29 cellular contexts compared by ENCODE assay signal in the genomic region with DNA sequence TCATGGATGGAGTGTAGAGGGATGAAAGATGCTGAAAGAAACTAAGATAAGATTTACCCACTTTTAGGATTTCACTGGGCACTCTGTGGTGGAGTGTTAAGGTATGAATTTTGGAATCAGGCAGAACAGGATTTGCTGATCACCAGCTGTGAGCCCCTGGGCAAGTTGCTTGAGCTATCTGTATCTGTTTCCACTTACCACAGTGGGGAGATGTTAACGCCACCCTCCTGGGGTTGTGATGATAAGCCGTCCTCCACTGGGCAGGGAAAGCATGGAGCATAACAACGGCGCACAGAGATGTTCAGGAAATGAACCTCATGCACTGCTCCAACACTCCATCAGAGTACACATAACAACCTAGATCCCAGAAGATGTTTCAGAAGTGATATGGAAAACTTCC.
"Had no signal": no experiment of that assay in that cellular context is flagged by ENCODE, and none has a peak within 500 bp of the region (broad histone marks: within the 10 kb centered on the region; RNA-seq: fewer than 3 reads in every experiment).

No MANE protein-coding gene starts in this region.

- H3K27me3 ChIP-seq: dorsolateral prefrontal cortex, gastroesophageal sphincter, heart right ventricle, left lung, ovary, sigmoid colon, stomach, thyroid gland had no signal

- H3K27ac Mint-ChIP-seq: naive thymus-derived CD4-positive, alpha-beta T cell; nephron; stimulated activated effector memory CD8-positive, alpha-beta T cell treated with anti-CD3 and anti-CD28 coated beads, Interleukin-12 subunit alpha, Interleukin-12 subunit beta, amount 100 ng/mL, for 72 hours; type B pancreatic cell had no signal

- H3K36me3 Mint-ChIP-seq: naive thymus-derived CD4-positive, alpha-beta T cell; stimulated activated effector memory CD8-positive, alpha-beta T cell treated with anti-CD3 and anti-CD28 coated beads, Interleukin-12 subunit alpha, Interleukin-12 subunit beta, amount 100 ng/mL, for 72 hours; type B pancreatic cell had no signal

- H3K4me3 ChIP-seq: dorsolateral prefrontal cortex, gastroesophageal sphincter, heart right ventricle, left lung, ovary, psoas muscle, sigmoid colon, stomach, thyroid gland had no signal

- H3K4me1 ChIP-seq: gastroesophageal sphincter, heart right ventricle, left lung, psoas muscle, sigmoid colon, stomach, thyroid gland had no signal

- H3K9me3 Mint-ChIP-seq: nephron; stimulated activated effector memory CD8-positive, alpha-beta T cell treated with anti-CD3 and anti-CD28 coated beads, Interleukin-12 subunit alpha, Interleukin-12 subunit beta, amount 100 ng/mL, for 72 hours; type B pancreatic cell had no signal

- FAIRE-seq: colon, islet of Langerhans had no signal

- H3K27ac ChIP-seq: dorsolateral prefrontal cortex, gastroesophageal sphincter, heart right ventricle, left lung, ovary, psoas muscle, sigmoid colon, stomach, thyroid gland had no signal

- H3K9me3 ChIP-seq: gastroesophageal sphincter, heart right ventricle, left lung, ovary, psoas muscle, sigmoid colon, stomach, thyroid gland had no signal

- H3K36me3 ChIP-seq: gastroesophageal sphincter, heart right ventricle, left lung, ovary, sigmoid colon, stomach, thyroid gland had no signal

- H3K27me3 Mint-ChIP-seq: type B pancreatic cell had no signal

- DNase-seq: dorsolateral prefrontal cortex; effector CD4-positive, alpha-beta T cell; foreskin fibroblast; glutamatergic neuron; heart right ventricle; hippocampal formation; left cardiac atrium; left lung; mesenchymal stem cell; midbrain; naive thymus-derived CD4-positive, alpha-beta T cell; nucleus accumbens; ovary; posterior cingulate gyrus; psoas muscle; right cardiac atrium; sigmoid colon; stimulated activated CD4-positive, alpha-beta T cell treated with anti-CD3 and anti-CD28 coated beads, Interleukin-2, amount 100 ng/mL, for 24 hours; stimulated activated CD4-positive, alpha-beta T cell treated with anti-CD3 and anti-CD28 coated beads, Interleukin-4, amount 100 ng/mL, for 24 hours; stimulated activated naive CD4-positive, alpha-beta T cell treated with Interleukin-2 at 50 U/mL for 16 hours; stomach; thyroid gland had no signal

- ATAC-seq: esophagus mucosa; gastroesophageal sphincter; heart right ventricle; left cardiac atrium; left lung; naive thymus-derived CD4-positive, alpha-beta T cell; psoas muscle; right cardiac atrium; stimulated activated effector memory CD8-positive, alpha-beta T cell treated with anti-CD3 and anti-CD28 coated beads, Interleukin-12 subunit alpha, Interleukin-12 subunit beta, amount 100 ng/mL, for 72 hours had no signal

- H3K4me3 Mint-ChIP-seq: naive thymus-derived CD4-positive, alpha-beta T cell; nephron; stimulated activated effector memory CD8-positive, alpha-beta T cell treated with anti-CD3 and anti-CD28 coated beads, Interleukin-12 subunit alpha, Interleukin-12 subunit beta, amount 100 ng/mL, for 72 hours; type B pancreatic cell had no signal

- H3K4me1 Mint-ChIP-seq: naive thymus-derived CD4-positive, alpha-beta T cell; nephron; stimulated activated effector memory CD8-positive, alpha-beta T cell treated with anti-CD3 and anti-CD28 coated beads, Interleukin-12 subunit alpha, Interleukin-12 subunit beta, amount 100 ng/mL, for 72 hours had no signal
